ENCODE assay signal across 1 cellular context in the genomic region with DNA sequence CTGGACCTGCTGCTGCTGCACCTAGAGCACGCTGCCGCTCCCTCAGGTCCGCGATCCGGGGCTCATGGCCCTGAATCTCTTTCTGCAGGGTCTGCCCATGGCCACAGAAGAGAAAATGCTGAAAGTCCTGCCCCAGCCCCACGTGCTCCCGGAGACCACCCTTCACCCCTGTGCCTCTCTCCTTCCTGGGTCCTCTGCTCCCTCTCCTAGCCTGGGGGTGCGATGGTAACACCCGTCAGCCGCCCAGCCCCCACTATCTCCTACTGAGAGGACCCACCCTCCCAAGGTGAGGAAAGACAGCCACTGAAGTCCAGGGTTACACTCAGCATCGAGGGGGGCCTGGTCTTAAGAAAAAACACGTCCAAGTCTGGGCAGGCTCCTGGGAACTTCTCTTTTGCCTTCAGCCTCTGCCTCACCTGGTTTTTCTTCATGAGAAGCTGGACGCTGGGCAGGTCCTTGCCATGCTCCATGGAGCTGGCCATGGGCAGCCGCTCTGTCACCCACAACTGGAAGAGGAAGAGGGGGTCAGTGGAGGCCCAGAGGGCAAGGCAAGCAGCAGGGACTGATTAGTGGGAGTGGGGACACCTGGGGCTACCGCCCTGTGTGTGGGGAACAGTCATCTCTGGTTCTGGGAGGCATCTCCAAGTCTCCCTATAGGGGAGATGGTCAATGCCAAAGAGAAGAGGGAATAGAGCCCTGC.
TF ChIP-seq lines count a peak whose summit lies in the region.

No MANE protein-coding gene starts in this region.

TF ChIP-seq in H1, 55 proteins besides CTCF, POLR2A, EP300 and RAD21:
- TF ChIP-seq NRF1 (IDR thresholded peaks at IDR 0.05; ENCODE audit: low read depth, low read length) (no peak), GABPA (IDR thresholded peaks at IDR 0.05; ENCODE audit: borderline replicate concordance, insufficient read depth, low read length) (no peak), SRF (IDR thresholded peaks at IDR 0.05; ENCODE audit: low read depth, low read length) (no peak), JUN (IDR thresholded peaks at IDR 0.05; ENCODE audit: low read depth, low read length) (no peak), SP1 (IDR thresholded peaks at IDR 0.05; ENCODE audit: low read depth, low read length) (no peak), RBBP5 (IDR thresholded peaks at IDR 0.05; ENCODE audit: borderline replicate concordance, low read depth, low read length) (no peak), CBX8 (IDR thresholded peaks at IDR 0.05; ENCODE audit: borderline replicate concordance, low read depth, low read length) (no peak), SIN3A (conservative IDR thresholded peaks at IDR 0.05 in 1 of 2, IDR thresholded peaks at IDR 0.05 in 1 of 2; ENCODE audit: low read depth in 1 of 2, low read length in 2 of 2) (no peak), EZH2 (IDR thresholded peaks at IDR 0.05; ENCODE audit: low read depth, low read length, severe bottlenecking) (no peak), ASH2L (IDR thresholded peaks at IDR 0.05; ENCODE audit: low read length) (no peak), RNF2 (IDR thresholded peaks at IDR 0.05; ENCODE audit: borderline replicate concordance, low read depth, low read length, missing control alignments, poor library complexity, severe bottlenecking) (no peak), KDM5A (IDR thresholded peaks at IDR 0.05; ENCODE audit: low read length) (no peak), TCF12 (IDR thresholded peaks at IDR 0.05; ENCODE audit: low read depth, low read length) (no peak)
